ENCODE assay signal across 9 cellular contexts in the genomic region with DNA sequence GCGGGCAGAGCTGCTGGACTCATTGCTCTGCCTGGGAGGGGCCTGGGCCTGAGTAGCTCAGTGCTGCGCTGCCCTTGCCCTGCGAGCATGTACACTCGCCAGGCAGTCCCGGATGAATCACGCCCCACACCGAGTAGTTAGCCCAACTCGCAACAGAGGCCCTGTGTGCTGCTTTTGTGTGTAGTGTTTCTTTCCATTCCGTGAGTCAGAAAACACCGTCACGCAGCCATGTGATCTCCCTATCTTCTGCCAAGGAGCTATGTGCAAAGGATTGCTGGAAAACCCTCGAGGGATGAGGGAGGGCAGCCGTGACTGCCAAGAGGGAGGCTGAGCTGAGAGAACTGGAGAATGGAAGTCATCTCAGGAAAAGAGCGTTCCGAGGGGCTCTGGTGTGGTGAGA. TPM values are rescaled to one million over a fixed set of nuclear protein-coding genes. Genes with fewer than 3 reads are reported as not detected.
DNase-seq lines count a peak whose midpoint lies in the region; ATAC-seq and TF ChIP-seq lines count a peak whose summit lies in the region.
"Had no signal": no experiment of that assay in that cellular context is flagged by ENCODE, and none has a peak within 500 bp of the region (broad histone marks: within the 10 kb centered on the region; RNA-seq: fewer than 3 reads in every experiment).

No MANE protein-coding gene starts in this region.

- H3K36me3 ChIP-seq in mucosa of rectum (ENCODE audit: control insufficient read depth in 2 of 2, insufficient read depth in 2 of 2, low read length in 2 of 2) (no peaks in the 10 kb centered on the region), uterus (no peaks in the 10 kb centered on the region)
- H3K36me3 ChIP-seq: BLaER1 treated with 17β-estradiol and CSF1 and Interleukin-3, amounts not matched to agents 10 nM and 100 nM had no signal

- H3K4me3 ChIP-seq in epithelial cell of proximal tubule (ENCODE audit: low read depth, low read length) (no peak overlapping the region), mucosa of rectum (ENCODE audit: low read length in 2 of 2) (no peak overlapping the region), uterus (peak overlapping the region in 1 of 2 donors; percentile 16)
- H3K4me3 ChIP-seq: BLaER1 treated with 17β-estradiol and CSF1 and Interleukin-3, amounts not matched to agents 10 nM and 100 nM had no signal

- no peaks in the 10 kb centered on the region for H3K9me3 Mint-ChIP-seq in activated CD4-positive, alpha-beta memory T cell treated with anti-CD3 and anti-CD28 coated beads for 36 hours
- H3K9me3 Mint-ChIP-seq in activated CD4-positive, alpha-beta memory T cell treated with anti-CD3 and anti-CD28 coated beads, Interleukin-2, amount 10 ng/mL, durations not matched to agents 7 days and 5 days = no peaks in the 10 kb centered on the region

- H3K27ac Mint-ChIP-seq in activated CD4-positive, alpha-beta memory T cell treated with anti-CD3 and anti-CD28 coated beads for 36 hours = peak overlapping the region; percentile 8
- H3K27ac Mint-ChIP-seq in activated CD4-positive, alpha-beta memory T cell treated with anti-CD3 and anti-CD28 coated beads, Interleukin-2, amount 10 ng/mL, durations not matched to agents 7 days and 5 days = no peak overlapping the region

- no peak for DNase-seq in activated CD4-positive, alpha-beta memory T cell treated with anti-CD3 and anti-CD28 coated beads for 36 hours
- no peak for DNase-seq in activated CD4-positive, alpha-beta memory T cell treated with anti-CD3 and anti-CD28 coated beads, Interleukin-2, amount 10 ng/mL, durations not matched to agents 7 days and 5 days
- DNase-seq in epithelial cell of proximal tubule (ENCODE audit: low read depth) = peak; percentile 74
- peak; percentile 90 to 95 for DNase-seq in uterus
- DNase-seq in DMS53 (lab: John Stamatoyannopoulos, UW) = no peak
- DNase-seq in NCI-H2196 (lab: John Stamatoyannopoulos, UW; ENCODE audit: unreplicated experiment) = no peak

- H3K27me3 Mint-ChIP-seq in activated CD4-positive, alpha-beta memory T cell treated with anti-CD3 and anti-CD28 coated beads for 36 hours = peaks cover 4% of the 10 kb centered on the region
- H3K27me3 Mint-ChIP-seq in activated CD4-positive, alpha-beta memory T cell treated with anti-CD3 and anti-CD28 coated beads, Interleukin-2, amount 10 ng/mL, durations not matched to agents 7 days and 5 days = no peaks in the 10 kb centered on the region

- TF ChIP-seq CTCF in epithelial cell of proximal tubule (conservative IDR thresholded peaks at IDR 0.05; ENCODE audit: low read depth, low read length) = no peak
- TF ChIP-seq CTCF in uterus (IDR thresholded peaks at IDR 0.05) = no peak

- no peaks in the 10 kb centered on the region for H3K36me3 Mint-ChIP-seq in activated CD4-positive, alpha-beta memory T cell treated with anti-CD3 and anti-CD28 coated beads for 36 hours
- H3K36me3 Mint-ChIP-seq in activated CD4-positive, alpha-beta memory T cell treated with anti-CD3 and anti-CD28 coated beads, Interleukin-2, amount 10 ng/mL, durations not matched to agents 7 days and 5 days (ENCODE audit: low read depth) = no peaks in the 10 kb centered on the region

- H3K4me1 Mint-ChIP-seq in activated CD4-positive, alpha-beta memory T cell treated with anti-CD3 and anti-CD28 coated beads for 36 hours (ENCODE audit: low read depth) = no peaks in the 10 kb centered on the region
- peaks cover 7% of the 10 kb centered on the region for H3K4me1 Mint-ChIP-seq in activated CD4-positive, alpha-beta memory T cell treated with anti-CD3 and anti-CD28 coated beads, Interleukin-2, amount 10 ng/mL, durations not matched to agents 7 days and 5 days

- no peak overlapping the region for H3K9ac ChIP-seq in mucosa of rectum (ENCODE audit: low read depth in 1 of 2, low read length in 2 of 2)
- H3K9ac ChIP-seq: BLaER1 treated with 17β-estradiol and CSF1 and Interleukin-3, amounts not matched to agents 10 nM and 100 nM had no signal

- H3K9me3 ChIP-seq in mucosa of rectum (ENCODE audit: control insufficient read depth in 2 of 2, low read length in 2 of 2) (no peaks in the 10 kb centered on the region), uterus (no peaks in the 10 kb centered on the region)
- H3K9me3 ChIP-seq: BLaER1 treated with 17β-estradiol and CSF1 and Interleukin-3, amounts not matched to agents 10 nM and 100 nM had no signal

- H3K4me1 ChIP-seq in mucosa of rectum (ENCODE audit: control insufficient read depth in 2 of 2, insufficient read depth in 2 of 2, low read length in 2 of 2) = no peaks in the 10 kb centered on the region
- H3K4me1 ChIP-seq in uterus = peaks cover 0 to 9% of the 10 kb centered on the region in 2 donors

- intact Hi-C loops in activated CD4-positive, alpha-beta memory T cell treated with anti-CD3 and anti-CD28 coated beads for 36 hours (cut with micrococcal nuclease) = no loop called here
- intact Hi-C loops in uterus (cut with DNase I; ENCODE audit: low total_unique reads) = no loop called here

- H3K27ac ChIP-seq in mucosa of rectum (ENCODE audit: low read depth in 2 of 2, low read length in 2 of 2) = peak overlapping the region; percentile 21 to 38
- peak overlapping the region; percentile 89 to 93 for H3K27ac ChIP-seq in uterus
- H3K27ac ChIP-seq: BLaER1 treated with 17β-estradiol and CSF1 and Interleukin-3, amounts not matched to agents 10 nM and 100 nM had no signal

- H3K27me3 ChIP-seq in mucosa of rectum (ENCODE audit: control insufficient read depth in 2 of 2, insufficient read depth in 2 of 2, low read length in 2 of 2) (no peaks in the 10 kb centered on the region), uterus (no peaks in the 10 kb centered on the region)
- H3K27me3 ChIP-seq: BLaER1 treated with 17β-estradiol and CSF1 and Interleukin-3, amounts not matched to agents 10 nM and 100 nM had no signal

- H3K4me3 Mint-ChIP-seq in activated CD4-positive, alpha-beta memory T cell treated with anti-CD3 and anti-CD28 coated beads for 36 hours = no peak overlapping the region
- H3K4me3 Mint-ChIP-seq in activated CD4-positive, alpha-beta memory T cell treated with anti-CD3 and anti-CD28 coated beads, Interleukin-2, amount 10 ng/mL, durations not matched to agents 7 days and 5 days = no peak overlapping the region

- TF ChIP-seq POLR2A in uterus (IDR thresholded peaks at IDR 0.05) = peak; percentile 30 to 44

- no peak for ATAC-seq in HG03469 (IDR thresholded peaks at IDR 0.05; ENCODE audit: unreplicated experiment)

- POLR2A ChIA-PET in activated CD4-positive, alpha-beta memory T cell treated with anti-CD3 and anti-CD28 coated beads for 36 hours (lab: Charles Lee) = no interaction called here
- POLR2A ChIA-PET in activated CD4-positive, alpha-beta memory T cell treated with anti-CD3 and anti-CD28 coated beads, Interleukin-2, amount 10 ng/mL, durations not matched to agents 7 days and 5 days (lab: Charles Lee) = no interaction called here

- CTCF ChIA-PET in activated CD4-positive, alpha-beta memory T cell treated with anti-CD3 and anti-CD28 coated beads for 36 hours (lab: Charles Lee) = interaction anchor here (8.3 kb wide), 1 partner anchor 14 kb away, joined by 70 read pairs; no protein-coding TSS in a partner anchor
- CTCF ChIA-PET in activated CD4-positive, alpha-beta memory T cell treated with anti-CD3 and anti-CD28 coated beads, Interleukin-2, amount 10 ng/mL, durations not matched to agents 7 days and 5 days (lab: Charles Lee) = interaction anchor here (1.3 to 7.7 kb wide), 2 partner anchors 13 to 195 kb away, joined by 3 to 54 read pairs; no protein-coding TSS in a partner anchor

RNA-seq across cellular contexts. Expression of a gene that starts 37.3 kb away (rescaled TPM):
- 10 to 100 TPM; 38.4 to 42.7 TPM for total RNA-seq in activated CD4-positive, alpha-beta memory T cell treated with anti-CD3 and anti-CD28 coated beads for 36 hours
- total RNA-seq in activated CD4-positive, alpha-beta memory T cell treated with anti-CD3 and anti-CD28 coated beads, Interleukin-2, amount 10 ng/mL, durations not matched to agents 7 days and 5 days = 10 to 100 TPM; 25.6 to 28.5 TPM
- total RNA-seq in epithelial cell of proximal tubule = 78.7 and 115 TPM in 2 replicates
- total RNA-seq in uterus = 100 to 1,000 TPM in 2 of 4 donors, 10 to 100 TPM in 2; 35.0 to 180 (median 122) TPM

RNA-seq across cellular contexts. Expression of a gene that starts 55.4 kb away (rescaled TPM):
- total RNA-seq in activated CD4-positive, alpha-beta memory T cell treated with anti-CD3 and anti-CD28 coated beads for 36 hours = 1 to 10 TPM; 9.6 to 10.0 TPM
- 10 to 100 TPM; 11.4 to 12.1 TPM for total RNA-seq in activated CD4-positive, alpha-beta memory T cell treated with anti-CD3 and anti-CD28 coated beads, Interleukin-2, amount 10 ng/mL, durations not matched to agents 7 days and 5 days
- total RNA-seq in epithelial cell of proximal tubule = 12.9 and 17.7 TPM in 2 replicates
- 10 to 100 TPM in 1 of 4 donors, 1 to 10 TPM in 3; 1.5 to 10.9 (median 7.2) TPM for total RNA-seq in uterus

Comparison
In these comparisons a context has a peak if more than half of its experiments do, and no peak if none do; other contexts are left out.
1. DNase-seq: peak in epithelial cell of proximal tubule (single experiment) and uterus (2 of 2); none in activated CD4-positive, alpha-beta memory T cell treated with anti-CD3 and anti-CD28 coated beads for 36 hours (single experiment), activated CD4-positive, alpha-beta memory T cell treated with anti-CD3 and anti-CD28 coated beads, Interleukin-2, amount 10 ng/mL, durations not matched to agents 7 days and 5 days (single experiment), DMS53 (single experiment) and NCI-H2196 (single experiment).